ENCODE assay signal across 1 cellular context in the genomic region with DNA sequence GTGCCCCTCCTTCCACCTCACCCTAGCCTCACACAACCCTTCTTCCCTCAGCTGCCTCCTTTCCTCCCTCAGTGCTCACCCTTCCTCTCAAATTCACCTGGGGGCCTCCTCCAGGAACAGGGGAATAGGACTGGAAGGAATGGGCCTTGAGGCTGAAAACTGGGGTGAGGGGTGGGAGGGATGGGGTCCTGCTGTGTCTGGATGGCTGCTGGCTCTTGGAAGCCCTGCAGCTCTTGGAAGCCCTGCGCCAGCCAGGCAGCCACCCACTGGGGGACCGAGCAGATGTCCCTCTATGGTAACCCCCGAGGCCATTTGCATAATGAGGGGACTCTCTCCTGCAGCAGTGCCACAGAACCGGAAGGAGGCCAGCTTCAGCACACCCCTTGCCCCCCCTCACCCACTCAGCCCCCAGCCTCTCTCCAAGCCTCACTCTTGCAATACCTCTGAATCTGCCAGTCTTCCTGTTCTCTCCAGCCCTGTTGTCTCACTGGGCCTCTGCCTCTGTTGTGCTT.
TF ChIP-seq lines count a peak whose summit lies in the region.

No MANE protein-coding gene starts in this region.

TF ChIP-seq in GM23338, 12 proteins besides CTCF, POLR2A, EP300 and RAD21:
- TF ChIP-seq EZH2phosphoT487 (IDR thresholded peaks at IDR 0.05; ENCODE audit: unreplicated experiment) (no peak), STAT1 (IDR thresholded peaks at IDR 0.05; ENCODE audit: unreplicated experiment) (no peak), POLR2AphosphoS5 (IDR thresholded peaks at IDR 0.05; ENCODE audit: low read depth) (no peak), JUNB (IDR thresholded peaks at IDR 0.05; ENCODE audit: unreplicated experiment) (no peak), ZNF331 (CRISPR knock-in tag; IDR thresholded peaks at IDR 0.05; ENCODE audit: low read depth) (no peak), NANOG (IDR thresholded peaks at IDR 0.05; ENCODE audit: borderline replicate concordance) (no peak), EZH2 (IDR thresholded peaks at IDR 0.05; ENCODE audit: low read depth, unreplicated experiment) (no peak), CREB1 (CRISPR knock-in tag; IDR thresholded peaks at IDR 0.05; ENCODE audit: low read depth) (no peak)
- TF ChIP-seq, protein P1, sequence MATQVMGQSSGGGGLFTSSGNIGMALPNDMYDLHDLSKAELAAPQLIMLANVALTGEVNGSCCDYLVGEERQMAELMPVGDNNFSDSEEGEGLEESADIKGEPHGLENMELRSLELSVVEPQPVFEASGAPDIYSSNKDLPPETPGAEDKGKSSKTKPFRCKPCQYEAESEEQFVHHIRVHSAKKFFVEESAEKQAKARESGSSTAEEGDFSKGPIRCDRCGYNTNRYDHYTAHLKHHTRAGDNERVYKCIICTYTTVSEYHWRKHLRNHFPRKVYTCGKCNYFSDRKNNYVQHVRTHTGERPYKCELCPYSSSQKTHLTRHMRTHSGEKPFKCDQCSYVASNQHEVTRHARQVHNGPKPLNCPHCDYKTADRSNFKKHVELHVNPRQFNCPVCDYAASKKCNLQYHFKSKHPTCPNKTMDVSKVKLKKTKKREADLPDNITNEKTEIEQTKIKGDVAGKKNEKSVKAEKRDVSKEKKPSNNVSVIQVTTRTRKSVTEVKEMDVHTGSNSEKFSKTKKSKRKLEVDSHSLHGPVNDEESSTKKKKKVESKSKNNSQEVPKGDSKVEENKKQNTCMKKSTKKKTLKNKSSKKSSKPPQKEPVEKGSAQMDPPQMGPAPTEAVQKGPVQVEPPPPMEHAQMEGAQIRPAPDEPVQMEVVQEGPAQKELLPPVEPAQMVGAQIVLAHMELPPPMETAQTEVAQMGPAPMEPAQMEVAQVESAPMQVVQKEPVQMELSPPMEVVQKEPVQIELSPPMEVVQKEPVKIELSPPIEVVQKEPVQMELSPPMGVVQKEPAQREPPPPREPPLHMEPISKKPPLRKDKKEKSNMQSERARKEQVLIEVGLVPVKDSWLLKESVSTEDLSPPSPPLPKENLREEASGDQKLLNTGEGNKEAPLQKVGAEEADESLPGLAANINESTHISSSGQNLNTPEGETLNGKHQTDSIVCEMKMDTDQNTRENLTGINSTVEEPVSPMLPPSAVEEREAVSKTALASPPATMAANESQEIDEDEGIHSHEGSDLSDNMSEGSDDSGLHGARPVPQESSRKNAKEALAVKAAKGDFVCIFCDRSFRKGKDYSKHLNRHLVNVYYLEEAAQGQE (IDR thresholded peaks at IDR 0.05; ENCODE audit: unreplicated experiment) = no peak
- TF ChIP-seq, protein P2, sequence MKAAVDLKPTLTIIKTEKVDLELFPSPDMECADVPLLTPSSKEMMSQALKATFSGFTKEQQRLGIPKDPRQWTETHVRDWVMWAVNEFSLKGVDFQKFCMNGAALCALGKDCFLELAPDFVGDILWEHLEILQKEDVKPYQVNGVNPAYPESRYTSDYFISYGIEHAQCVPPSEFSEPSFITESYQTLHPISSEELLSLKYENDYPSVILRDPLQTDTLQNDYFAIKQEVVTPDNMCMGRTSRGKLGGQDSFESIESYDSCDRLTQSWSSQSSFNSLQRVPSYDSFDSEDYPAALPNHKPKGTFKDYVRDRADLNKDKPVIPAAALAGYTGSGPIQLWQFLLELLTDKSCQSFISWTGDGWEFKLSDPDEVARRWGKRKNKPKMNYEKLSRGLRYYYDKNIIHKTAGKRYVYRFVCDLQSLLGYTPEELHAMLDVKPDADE (IDR thresholded peaks at IDR 0.05) = no peak
